15 cellular contexts compared by ENCODE assay signal in the genomic region with DNA sequence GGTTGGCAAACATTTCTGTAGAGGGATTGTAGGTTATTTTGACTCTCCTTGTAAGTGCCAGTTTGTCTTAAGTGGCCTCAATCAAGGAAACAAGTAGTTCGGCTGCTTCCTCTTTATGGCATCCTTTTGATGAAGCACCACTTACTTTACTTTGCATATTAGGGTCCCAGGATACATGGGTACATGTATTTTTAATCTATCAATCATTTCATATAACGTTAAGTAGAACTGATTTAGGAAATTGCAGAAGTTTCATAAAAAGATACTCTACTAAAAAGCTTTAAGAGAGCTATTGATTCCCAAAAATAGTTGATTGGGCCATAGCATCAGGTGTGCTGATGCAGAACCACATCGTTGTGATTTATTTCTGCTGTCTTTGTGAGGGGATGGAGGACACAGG. TPM values are rescaled to one million over a fixed set of nuclear protein-coding genes. Genes with fewer than 3 reads are reported as not detected.
DNase-seq lines count a peak whose midpoint lies in the region; ATAC-seq and TF ChIP-seq lines count a peak whose summit lies in the region.
"Had no signal": no experiment of that assay in that cellular context is flagged by ENCODE, and none has a peak within 500 bp of the region (broad histone marks: within the 10 kb centered on the region; RNA-seq: fewer than 3 reads in every experiment).

No MANE protein-coding gene starts in this region.

- peaks cover 4% of the 10 kb centered on the region for H3K9me3 Mint-ChIP-seq in activated naive CD4-positive, alpha-beta T cell treated with anti-CD3 and anti-CD28 coated beads, Interleukin-2, amount 10 ng/mL, durations not matched to agents 7 days and 5 days
- H3K9me3 Mint-ChIP-seq in activated naive CD8-positive, alpha-beta T cell treated with anti-CD3 and anti-CD28 coated beads, Interleukin-2, amount 50 U/mL, for 24 hours, result peaks cover 9% of the 10 kb centered on the region
- H3K9me3 Mint-ChIP-seq in stimulated activated naive B cell treated with anti-CD40 and anti-IgM and Interleukin-4, amounts not matched to agents 10 μg/mL and 1 μg/mL and 100 μg/mL, for 72 hours, result peaks cover 0 to 3% of the 10 kb centered on the region in 2 donors

- H3K9ac ChIP-seq in Karpas-422 (ENCODE audit: low read length), result peak overlapping the region; percentile 18

- TF ChIP-seq CTCF in BE2C (IDR thresholded peaks at IDR 0.05; ENCODE audit: low read depth, low read length), result no peak

- peak overlapping the region; percentile 88 for H3K27ac Mint-ChIP-seq in activated naive CD4-positive, alpha-beta T cell treated with anti-CD3 and anti-CD28 coated beads, Interleukin-2, amount 10 ng/mL, durations not matched to agents 7 days and 5 days
- H3K27ac Mint-ChIP-seq in activated naive CD8-positive, alpha-beta T cell treated with anti-CD3 and anti-CD28 coated beads, Interleukin-2, amount 50 U/mL, for 24 hours, result peak overlapping the region; percentile 99
- no peak overlapping the region for H3K27ac Mint-ChIP-seq in stimulated activated naive B cell treated with anti-CD40 and anti-IgM and Interleukin-4, amounts not matched to agents 10 μg/mL and 1 μg/mL and 100 μg/mL, for 72 hours

- H3K9me2 ChIP-seq in Karpas-422 (replicated peaks; ENCODE audit: insufficient read depth, low read length), result no peaks in the 10 kb centered on the region

- H3K27me3 ChIP-seq in Karpas-422 (ENCODE audit: low read length) (0 out of 2 replicates have a peak, but pooled peaks cover 3% of the 10 kb centered on the region), BE2C (no peaks in the 10 kb centered on the region; the same call in 1 of the 2 replicates)
- H3K27me3 ChIP-seq: sigmoid colon had no signal

- CTCF ChIA-PET in activated naive CD4-positive, alpha-beta T cell treated with anti-CD3 and anti-CD28 coated beads, Interleukin-2, amount 10 ng/mL, durations not matched to agents 7 days and 5 days (lab: Charles Lee), result interaction anchor here (1.1 kb wide), 1 partner anchor 12 kb away, joined by 3 read pairs; no protein-coding TSS in a partner anchor

- H3K4me2 ChIP-seq in Karpas-422 (ENCODE audit: low read depth, low read length, poor library complexity, severe bottlenecking), result peak overlapping the region; percentile 72

- H3K36me3 ChIP-seq in Karpas-422 (ENCODE audit: insufficient read depth, low read length), result no peaks in the 10 kb centered on the region
- no peaks in the 10 kb centered on the region for H3K36me3 ChIP-seq in BE2C
- H3K36me3 ChIP-seq: sigmoid colon had no signal

- peak overlapping the region; percentile 37 for H3K4me3 ChIP-seq in Karpas-422 (ENCODE audit: low read length)
- H3K4me3 ChIP-seq in BE2C (ENCODE audit: low read depth, low read length), result no peak overlapping the region
- H3K4me3 ChIP-seq: sigmoid colon had no signal

- H4K20me1 ChIP-seq in Karpas-422 (ENCODE audit: insufficient read depth, low read depth, low read length), result no peaks in the 10 kb centered on the region

- peak overlapping the region; percentile 37; the same call in 1 of the 2 replicates for H3K27ac ChIP-seq in Karpas-422 (ENCODE audit: low read length)
- H3K27ac ChIP-seq: sigmoid colon had no signal

- H3K79me2 ChIP-seq in Karpas-422 (ENCODE audit: low read length), result no peaks in the 10 kb centered on the region

- H3K9me3 ChIP-seq in Karpas-422 (ENCODE audit: low read length) (no peaks in the 10 kb centered on the region), BE2C (no peaks in the 10 kb centered on the region)
- H3K9me3 ChIP-seq: sigmoid colon had no signal

- H2AFZ ChIP-seq in Karpas-422 (ENCODE audit: low read length), result no peak overlapping the region

- DNase-seq in activated naive CD4-positive, alpha-beta T cell treated with anti-CD3 and anti-CD28 coated beads, Interleukin-2, amount 10 ng/mL, durations not matched to agents 7 days and 5 days, result no peak
- DNase-seq in activated naive CD4-positive, alpha-beta T cell treated with anti-CD3 and anti-CD28 coated beads, Interleukin-2, amount 50 U/mL, for 16 hours, result no peak
- DNase-seq in Karpas-422, result peak; percentile 95
- DNase-seq in activated naive CD8-positive, alpha-beta T cell treated with anti-CD3 and anti-CD28 coated beads, Interleukin-2, amount 50 U/mL, for 24 hours, result no peak
- DNase-seq in stimulated activated naive B cell treated with anti-CD40 and anti-IgM and Interleukin-4, amounts not matched to agents 10 μg/mL and 1 μg/mL and 100 μg/mL, for 72 hours, result no peak
- DNase-seq in NCI-H2081 (lab: John Stamatoyannopoulos, UW), result no peak
- no peak for DNase-seq in BE2C
- DNase-seq: Calu3, caudate nucleus, left ventricle myocardium superior, NCI-H2029, NCI-H524, SHP77, sigmoid colon had no signal

- peak overlapping the region; percentile 42 for H3K4me3 Mint-ChIP-seq in activated naive CD4-positive, alpha-beta T cell treated with anti-CD3 and anti-CD28 coated beads, Interleukin-2, amount 10 ng/mL, durations not matched to agents 7 days and 5 days
- peak overlapping the region; percentile 58 for H3K4me3 Mint-ChIP-seq in activated naive CD8-positive, alpha-beta T cell treated with anti-CD3 and anti-CD28 coated beads, Interleukin-2, amount 50 U/mL, for 24 hours
- no peak overlapping the region for H3K4me3 Mint-ChIP-seq in stimulated activated naive B cell treated with anti-CD40 and anti-IgM and Interleukin-4, amounts not matched to agents 10 μg/mL and 1 μg/mL and 100 μg/mL, for 72 hours

- H3K36me3 Mint-ChIP-seq in activated naive CD4-positive, alpha-beta T cell treated with anti-CD3 and anti-CD28 coated beads, Interleukin-2, amount 10 ng/mL, durations not matched to agents 7 days and 5 days, result peaks cover 66% of the 10 kb centered on the region
- peaks cover 50% of the 10 kb centered on the region for H3K36me3 Mint-ChIP-seq in activated naive CD8-positive, alpha-beta T cell treated with anti-CD3 and anti-CD28 coated beads, Interleukin-2, amount 50 U/mL, for 24 hours (ENCODE audit: low read depth)
- no peaks in the 10 kb centered on the region for H3K36me3 Mint-ChIP-seq in stimulated activated naive B cell treated with anti-CD40 and anti-IgM and Interleukin-4, amounts not matched to agents 10 μg/mL and 1 μg/mL and 100 μg/mL, for 72 hours

- peaks cover 32% of the 10 kb centered on the region for H3K4me1 ChIP-seq in Karpas-422 (ENCODE audit: low read length)
- no peaks in the 10 kb centered on the region for H3K4me1 ChIP-seq in BE2C
- H3K4me1 ChIP-seq: sigmoid colon had no signal

- H3K4me1 Mint-ChIP-seq in activated naive CD4-positive, alpha-beta T cell treated with anti-CD3 and anti-CD28 coated beads, Interleukin-2, amount 10 ng/mL, durations not matched to agents 7 days and 5 days, result peaks cover 92% of the 10 kb centered on the region
- H3K4me1 Mint-ChIP-seq in activated naive CD8-positive, alpha-beta T cell treated with anti-CD3 and anti-CD28 coated beads, Interleukin-2, amount 50 U/mL, for 24 hours, result peaks cover 94% of the 10 kb centered on the region
- H3K4me1 Mint-ChIP-seq in stimulated activated naive B cell treated with anti-CD40 and anti-IgM and Interleukin-4, amounts not matched to agents 10 μg/mL and 1 μg/mL and 100 μg/mL, for 72 hours, result peaks cover 13 to 31% of the 10 kb centered on the region in 2 donors

- H3K27me3 Mint-ChIP-seq in activated naive CD4-positive, alpha-beta T cell treated with anti-CD3 and anti-CD28 coated beads, Interleukin-2, amount 10 ng/mL, durations not matched to agents 7 days and 5 days, result no peaks in the 10 kb centered on the region
- no peaks in the 10 kb centered on the region for H3K27me3 Mint-ChIP-seq in activated naive CD8-positive, alpha-beta T cell treated with anti-CD3 and anti-CD28 coated beads, Interleukin-2, amount 50 U/mL, for 24 hours
- H3K27me3 Mint-ChIP-seq in stimulated activated naive B cell treated with anti-CD40 and anti-IgM and Interleukin-4, amounts not matched to agents 10 μg/mL and 1 μg/mL and 100 μg/mL, for 72 hours, result peaks cover 0 to 5% of the 10 kb centered on the region in 2 donors

- no peak for ATAC-seq in activated naive CD8-positive, alpha-beta T cell treated with anti-CD3 and anti-CD28 coated beads, Interleukin-2, amount 50 U/mL, for 24 hours
- peak; percentile 29 to 38 for ATAC-seq in stimulated activated naive B cell treated with anti-CD40 and anti-IgM and Interleukin-4, amounts not matched to agents 10 μg/mL and 1 μg/mL and 100 μg/mL, for 72 hours (replicated peaks)
- ATAC-seq in GM21423 (IDR thresholded peaks at IDR 0.05; ENCODE audit: unreplicated experiment), result no peak
- ATAC-seq: left ventricle myocardium superior had no signal

RNA-seq across cellular contexts. Expression of a gene that starts 29.5 kb away (rescaled TPM):
- 3.4 and 7.0 TPM in 2 replicates for total RNA-seq in Karpas-422 (2014; rRNA removed; shearing (Covaris generic); ENCODE audit: low replicate concordance)
- polyA plus RNA-seq in BE2C (2012; ENCODE audit: insufficient read depth, insufficient read length, low read depth), result 7.2 TPM

Comparison
In these comparisons a context has a peak if more than half of its experiments do, and no peak if none do; other contexts are left out.
1. H3K4me3 Mint-ChIP-seq: peak in activated naive CD4-positive, alpha-beta T cell treated with anti-CD3 and anti-CD28 coated beads, Interleukin-2, amount 10 ng/mL, durations not matched to agents 7 days and 5 days (single experiment) and activated naive CD8-positive, alpha-beta T cell treated with anti-CD3 and anti-CD28 coated beads, Interleukin-2, amount 50 U/mL, for 24 hours (single experiment); none in stimulated activated naive B cell treated with anti-CD40 and anti-IgM and Interleukin-4, amounts not matched to agents 10 μg/mL and 1 μg/mL and 100 μg/mL, for 72 hours (0 of 2).
2. ATAC-seq: peak in stimulated activated naive B cell treated with anti-CD40 and anti-IgM and Interleukin-4, amounts not matched to agents 10 μg/mL and 1 μg/mL and 100 μg/mL, for 72 hours (2 of 2); none in activated naive CD8-positive, alpha-beta T cell treated with anti-CD3 and anti-CD28 coated beads, Interleukin-2, amount 50 U/mL, for 24 hours (single experiment) and GM21423 (single experiment).